Comparison of ENCODE assay signal across 9 cellular contexts in the genomic region with DNA sequence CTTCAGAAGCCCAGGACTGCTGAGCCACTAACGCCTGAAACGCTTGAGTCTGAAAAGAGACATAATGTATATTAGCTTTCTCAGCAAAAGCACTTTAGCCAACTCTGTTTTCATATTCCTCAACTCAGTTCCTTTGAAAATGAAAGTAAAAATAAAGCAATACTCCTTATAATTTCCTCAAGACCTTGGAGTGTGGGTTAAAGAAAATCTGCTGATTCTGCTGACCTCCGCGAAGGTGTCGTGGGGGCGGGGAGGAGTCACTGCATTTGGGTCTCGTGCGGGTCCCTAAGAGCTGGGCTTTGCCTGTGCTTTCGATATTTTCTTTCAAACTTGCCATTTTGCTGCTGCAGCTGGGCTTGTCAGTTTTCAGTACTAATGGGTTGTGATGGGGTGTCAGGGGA.
DNase-seq lines count a peak whose midpoint lies in the region; TF ChIP-seq lines count a peak whose summit lies in the region.
"Had no signal": no experiment of that assay in that cellular context is flagged by ENCODE, and none has a peak within 500 bp of the region (broad histone marks: within the 10 kb centered on the region; RNA-seq: fewer than 3 reads in every experiment).

No MANE protein-coding gene starts in this region.

- H3K9me3 Mint-ChIP-seq in CD14-positive monocyte = peaks cover 0 to 9% (median 2%) of the 10 kb centered on the region in 7 donors

- no peaks in the 10 kb centered on the region for H4K20me1 ChIP-seq in MM.1S (ENCODE audit: insufficient read depth, low read length)

- peak overlapping the region; percentile 59 for H2AFZ ChIP-seq in MM.1S (ENCODE audit: low read length)

- H3K36me3 Mint-ChIP-seq in CD14-positive monocyte = no peaks in the 10 kb centered on the region

- peak overlapping the region; percentile 74 to 91 for H3K4me3 Mint-ChIP-seq in CD14-positive monocyte

- no peaks in the 10 kb centered on the region for H3K9me2 ChIP-seq in MM.1S (replicated peaks; ENCODE audit: insufficient read depth, low read length)

- no peaks in the 10 kb centered on the region for H3K79me2 ChIP-seq in MM.1S (ENCODE audit: low read length)

- H3K9me3 ChIP-seq in MM.1S (replicated peaks; ENCODE audit: insufficient read depth, low read length) (no peaks in the 10 kb centered on the region), esophagus muscularis mucosa (no peaks in the 10 kb centered on the region)

- H3F3A ChIP-seq in MM.1S (ENCODE audit: insufficient read depth, low read length) = peaks cover 21% of the 10 kb centered on the region; the same call in 1 of the 2 replicates

- H3K4me2 ChIP-seq in MM.1S (ENCODE audit: low read depth, low read length) = peak overlapping the region; percentile 70

- H3K27me3 Mint-ChIP-seq in CD14-positive monocyte (ENCODE audit: low read depth in 3 of 3) = peaks cover 0 to 2% (median 0%) of the 10 kb centered on the region in 3 donors

- H3K27ac ChIP-seq in MM.1S (ENCODE audit: low read length) (peak overlapping the region; percentile 62; the same call in 1 of the 2 replicates), esophagus muscularis mucosa (replicated peaks in 1 of 4) (no peak overlapping the region)

- H3K27ac Mint-ChIP-seq in CD14-positive monocyte = peak overlapping the region in 3 of 7 donors; percentile 50 to 81 (median 51)

- 63% methylated on average over 9 of the region's 9 CpGs for WGBS in esophagus muscularis mucosa

- peak overlapping the region; percentile 25 for H3K9ac ChIP-seq in MM.1S (ENCODE audit: low read length)

- TF ChIP-seq POLR2A in esophagus muscularis mucosa (IDR thresholded peaks at IDR 0.05; ENCODE audit: low read depth) = no peak

- H3K4me1 ChIP-seq in MM.1S (ENCODE audit: low read length) (peaks cover 22% of the 10 kb centered on the region), esophagus muscularis mucosa (peaks cover 5 to 17% (median 12%) of the 10 kb centered on the region in 4 donors)

- no peak for TF ChIP-seq CTCF in CD14-positive monocyte (IDR thresholded peaks at IDR 0.05)
- no peak for TF ChIP-seq CTCF in MM.1S (IDR thresholded peaks at IDR 0.05; ENCODE audit: low read length)
- TF ChIP-seq CTCF in esophagus muscularis mucosa (IDR thresholded peaks at IDR 0.05) = no peak

- H3K27me3 ChIP-seq in MM.1S (replicated peaks; ENCODE audit: insufficient read depth, low read length) (no peaks in the 10 kb centered on the region), esophagus muscularis mucosa (no peaks in the 10 kb centered on the region)

- intact Hi-C loops in CD14-positive monocyte (cut with micrococcal nuclease) = no loop called here
- intact Hi-C loops in esophagus muscularis mucosa (cut with DNase I) = no loop called here

- peaks cover 16% of the 10 kb centered on the region for H3K4me1 Mint-ChIP-seq in CD14-positive monocyte

- DNase-seq in CD14-positive monocyte (ENCODE audit: low spot score) (no peak), MM.1S (peak; percentile 53), esophagus muscularis mucosa (ENCODE audit: extremely low spot score) (no peak), retina (peak; percentile 67), AG20443 (ENCODE audit: low spot score) (no peak), SIG-M5 (lab: John Stamatoyannopoulos, UW) (no peak), hepatic stellate cell (ENCODE audit: low spot score) (no peak), NCI-H187 (lab: John Stamatoyannopoulos, UW) (no peak)
- DNase-seq: NCI-H1417 treated with DMSO at 0.1 percent for 48 hours had no signal

- H3K4me3 ChIP-seq in MM.1S (ENCODE audit: low read length) (peak overlapping the region; percentile 34), esophagus muscularis mucosa (peak overlapping the region; percentile 4 to 45 (median 20))

- TF ChIP-seq EP300 in esophagus muscularis mucosa (IDR thresholded peaks at IDR 0.05) = no peak

- no peaks in the 10 kb centered on the region for H3K36me3 ChIP-seq in MM.1S (replicated peaks; ENCODE audit: insufficient read depth, low read length)
- no peaks in the 10 kb centered on the region for H3K36me3 ChIP-seq in esophagus muscularis mucosa

Comparison
In these comparisons a context has a peak if more than half of its experiments do, and no peak if none do; other contexts are left out.
1. DNase-seq: peak in MM.1S (single experiment) and retina (single experiment); none in CD14-positive monocyte (single experiment), esophagus muscularis mucosa (single experiment), AG20443 (single experiment), SIG-M5 (single experiment), hepatic stellate cell (single experiment) and NCI-H187 (0 of 2).